ENCODE assay signal across 8 cellular contexts in the genomic region with DNA sequence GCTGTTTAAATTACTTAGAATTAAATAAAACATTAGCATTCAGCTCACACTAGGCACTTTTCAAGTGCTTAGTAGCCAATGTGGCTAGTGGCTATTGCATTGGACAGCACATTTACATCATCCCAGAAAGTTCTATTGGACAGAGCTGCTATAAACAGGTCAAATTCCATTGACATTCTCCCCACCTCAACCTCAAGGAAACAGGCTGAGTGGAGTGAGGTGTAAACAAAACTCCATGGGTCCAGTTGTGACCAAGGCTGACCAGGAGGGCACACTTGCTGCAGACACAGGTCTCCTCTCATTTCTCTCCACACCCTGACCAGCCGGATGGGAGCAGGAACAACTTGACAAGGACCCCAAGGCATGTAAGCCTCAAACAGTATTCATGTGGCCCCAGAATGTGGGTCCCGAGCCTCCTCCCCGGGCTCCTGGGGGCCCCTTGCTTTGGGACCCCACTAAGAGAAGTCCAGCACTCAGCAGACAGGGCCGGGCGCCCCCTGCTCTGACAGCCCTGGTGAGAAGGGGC. TPM values are rescaled to one million over a fixed set of nuclear protein-coding genes. Genes with fewer than 3 reads are reported as not detected.
DNase-seq lines count a peak whose midpoint lies in the region; ATAC-seq and TF ChIP-seq lines count a peak whose summit lies in the region.

No MANE protein-coding gene starts in this region.

- H4K20me1 ChIP-seq in mammary epithelial cell (ENCODE audit: insufficient read depth, low read length) = no peaks in the 10 kb centered on the region

- peak overlapping the region; percentile 97 for H2AFZ ChIP-seq in mammary epithelial cell (ENCODE audit: low read depth, low read length)

- no TSS peak for BruUV-seq in mammary epithelial cell (replicated peaks; lab: Mats Ljungman, UMichigan)

- 0% methylated on average over 5 of the region's 5 CpGs for WGBS in mammary epithelial cell (ENCODE audit: low coverage, missing lambda C conversion rate)
- 0 to 4% methylated on average over 5 of the region's 5 CpGs for WGBS in mesodermal cell (ENCODE audit: insufficient coverage in 2 of 2), 2 experiments
- WGBS in aorta, 2 donors = 1 to 4% methylated on average over 5 of the region's 5 CpGs

- H3K4me2 ChIP-seq in mammary epithelial cell (ENCODE audit: insufficient read depth, low read depth, low read length) = peak overlapping the region; percentile 93

- peaks cover 17% of the 10 kb centered on the region for H3K4me1 ChIP-seq in mammary epithelial cell (ENCODE audit: insufficient read depth, low read length)
- H3K4me1 ChIP-seq in mesodermal cell (ENCODE audit: control insufficient read depth, insufficient read depth, low read length, poor library complexity, severe bottlenecking) = peaks cover 10% of the 10 kb centered on the region
- no peaks in the 10 kb centered on the region for H3K4me1 ChIP-seq in aorta (ENCODE audit: control insufficient read depth in 1 of 2, insufficient read depth in 2 of 2, low read length in 2 of 2)

- H3K4me1 Mint-ChIP-seq in stimulated activated naive CD8-positive, alpha-beta T cell treated with anti-CD3 and anti-CD28 coated beads, Interleukin-15, Interleukin-2, amounts not matched to agents 100 ng/mL and 50 ng/mL, for 24 hours (ENCODE audit: low read depth) = peaks cover 7% of the 10 kb centered on the region

- CTCF ChIA-PET in mammary epithelial cell (lab: Charles Lee; ENCODE audit: low non-redundant PET) = interaction anchor here (0.7 kb wide), 1 partner anchor 30 kb away, joined by 3 read pairs; a partner anchor contains a TSS

- H3K36me3 ChIP-seq in mammary epithelial cell (ENCODE audit: insufficient read depth, low read length) (no peaks in the 10 kb centered on the region), mesodermal cell (ENCODE audit: control insufficient read depth, insufficient read depth, low read length) (no peaks in the 10 kb centered on the region), aorta (ENCODE audit: control insufficient read depth in 1 of 2, insufficient read depth in 2 of 2, low read length in 1 of 2) (no peaks in the 10 kb centered on the region)

- H3K4me3 ChIP-seq in mammary epithelial cell (replicated peaks in 1 of 3; ENCODE audit: insufficient read depth in 1 of 3, low read depth in 2 of 3, low read length in 3 of 3) (peak overlapping the region; percentile 60 to 67 (median 67)), mesodermal cell (ENCODE audit: extremely low read depth, insufficient read depth, low read length, poor library complexity, severe bottlenecking) (peak overlapping the region; percentile 49), aorta (ENCODE audit: low read length in 2 of 2) (peak overlapping the region; percentile 29 to 69)

- no peak for TF ChIP-seq CTCF in mammary epithelial cell (conservative IDR thresholded peaks at IDR 0.05 in 1 of 2, IDR thresholded peaks at IDR 0.05 in 1 of 2; ENCODE audit: extremely low read depth in 1 of 2, insufficient read depth in 1 of 2, low read depth in 1 of 2, low read length in 2 of 2)

- H3K27me3 ChIP-seq in mammary epithelial cell (ENCODE audit: insufficient read depth, low read length) (no peaks in the 10 kb centered on the region), aorta (ENCODE audit: control insufficient read depth in 1 of 2, insufficient read depth in 2 of 2, low read length in 1 of 2) (no peaks in the 10 kb centered on the region)

- H3K4me3 Mint-ChIP-seq in stimulated activated naive CD8-positive, alpha-beta T cell treated with anti-CD3 and anti-CD28 coated beads, Interleukin-15, Interleukin-2, amounts not matched to agents 100 ng/mL and 50 ng/mL, for 24 hours = peak overlapping the region; percentile 72

- ATAC-seq in stimulated activated naive CD8-positive, alpha-beta T cell treated with anti-CD3 and anti-CD28 coated beads, Interleukin-15, Interleukin-2, amounts not matched to agents 100 U/mL and 50 U/mL, for 24 hours = no peak
- no peak for ATAC-seq in aorta (ENCODE audit: low FRiP score)

- H3K9ac ChIP-seq in mammary epithelial cell (ENCODE audit: insufficient read depth, low read length) = no peak overlapping the region

- DNase-seq in stimulated activated naive CD8-positive, alpha-beta T cell treated with anti-CD3 and anti-CD28 coated beads, Interleukin-15, Interleukin-2, amounts not matched to agents 100 U/mL and 50 U/mL, for 24 hours = no peak
- DNase-seq in mammary epithelial cell = no peak
- DNase-seq in aorta = no peak
- no peak for DNase-seq in central memory CD4-positive, alpha-beta T cell
- DNase-seq in 8988T = no peak
- DNase-seq in SHP77 (lab: John Stamatoyannopoulos, UW) = no peak

- no peaks in the 10 kb centered on the region for H3K9me3 Mint-ChIP-seq in stimulated activated naive CD8-positive, alpha-beta T cell treated with anti-CD3 and anti-CD28 coated beads, Interleukin-15, Interleukin-2, amounts not matched to agents 100 ng/mL and 50 ng/mL, for 24 hours

- in situ Hi-C loops in mammary epithelial cell (cut with MboI; ENCODE audit: low sequenced_read_pairs in 2 of 2) = no loop called here

- H3K9me3 ChIP-seq in mammary epithelial cell (replicated peaks; ENCODE audit: insufficient read depth, low read length) (no peaks in the 10 kb centered on the region), mesodermal cell (ENCODE audit: control insufficient read depth, low read length) (no peaks in the 10 kb centered on the region), aorta (ENCODE audit: control insufficient read depth, low read length) (no peaks in the 10 kb centered on the region)

- no peaks in the 10 kb centered on the region for H3K79me2 ChIP-seq in mammary epithelial cell (ENCODE audit: insufficient read depth, low read length)

- dilution Hi-C loops in mammary epithelial cell (cut with HindIII; ENCODE audit: low sequenced_read_pairs) = no loop called here

- H3K27me3 Mint-ChIP-seq in stimulated activated naive CD8-positive, alpha-beta T cell treated with anti-CD3 and anti-CD28 coated beads, Interleukin-15, Interleukin-2, amounts not matched to agents 100 ng/mL and 50 ng/mL, for 24 hours = peaks cover 38% of the 10 kb centered on the region

- H3K27ac ChIP-seq in mammary epithelial cell (ENCODE audit: insufficient read depth, low read depth, low read length) = no peak overlapping the region
- H3K27ac ChIP-seq in mesodermal cell (ENCODE audit: low read depth, low read length, severe bottlenecking) = peak overlapping the region; percentile 16
- H3K27ac ChIP-seq in aorta (ENCODE audit: low read depth in 1 of 2, low read length in 2 of 2) = no peak overlapping the region

- H3K27ac Mint-ChIP-seq in stimulated activated naive CD8-positive, alpha-beta T cell treated with anti-CD3 and anti-CD28 coated beads, Interleukin-15, Interleukin-2, amounts not matched to agents 100 ng/mL and 50 ng/mL, for 24 hours = no peak overlapping the region

- H3K36me3 Mint-ChIP-seq in stimulated activated naive CD8-positive, alpha-beta T cell treated with anti-CD3 and anti-CD28 coated beads, Interleukin-15, Interleukin-2, amounts not matched to agents 100 ng/mL and 50 ng/mL, for 24 hours (ENCODE audit: low read depth) = no peaks in the 10 kb centered on the region

- intact Hi-C loops in mammary epithelial cell (cut with micrococcal nuclease) (no loop called here), aorta (cut with DNase I) (no loop called here)

RNA-seq across cellular contexts. Expression of a gene that starts 0.5 kb away (rescaled TPM):
- total RNA-seq in mammary epithelial cell = 1 to 10 TPM; 1.0 to 1.7 TPM
- polyA plus RNA-seq in mammary epithelial cell = 0.24 TPM
- polyA minus RNA-seq in mammary epithelial cell = not detected
- 1.3 TPM for polyA plus RNA-seq in mesodermal cell (2013, experiment 1 of 2)
- 1.2 TPM for polyA plus RNA-seq in mesodermal cell (2013, experiment 2 of 2)
- total RNA-seq in aorta = under 1 TPM; 0.32 to 0.96 TPM
- under 1 TPM; 0.50 to 0.74 TPM for polyA plus RNA-seq in aorta

RNA-seq across cellular contexts. Expression of a gene that starts 30.0 kb away (rescaled TPM):
- total RNA-seq in mammary epithelial cell = 10 to 100 TPM; 28.1 to 40.2 TPM
- 37.8 TPM for polyA plus RNA-seq in mammary epithelial cell
- polyA minus RNA-seq in mammary epithelial cell = 77.6 TPM
- 53.9 TPM for polyA plus RNA-seq in mesodermal cell (2013, experiment 1 of 2)
- 46.3 TPM for polyA plus RNA-seq in mesodermal cell (2013, experiment 2 of 2)
- 10 to 100 TPM; 25.3 to 28.5 TPM for total RNA-seq in aorta
- 10 to 100 TPM; 23.0 to 25.3 TPM for polyA plus RNA-seq in aorta

RNA-seq across cellular contexts. Expression of a gene that starts 32.7 kb away (rescaled TPM):
- total RNA-seq in mammary epithelial cell (10 to 100 TPM; 45.2 to 96.6 TPM), aorta (10 to 100 TPM; 68.2 to 84.2 TPM)
- polyA plus RNA-seq in mammary epithelial cell (38.1 TPM), aorta (10 to 100 TPM; 74.3 to 74.4 TPM)
- polyA minus RNA-seq in mammary epithelial cell = 103 TPM
- polyA plus RNA-seq in mesodermal cell (2013, experiment 1 of 2) = 73.8 TPM
- 81.4 TPM for polyA plus RNA-seq in mesodermal cell (2013, experiment 2 of 2)

RNA-seq across cellular contexts. Expression of a gene that starts 48.4 kb away (rescaled TPM):
- total RNA-seq in mammary epithelial cell = under 1 TPM; 0.17 to 0.28 TPM
- 0.10 TPM for polyA plus RNA-seq in mammary epithelial cell
- 0.31 TPM for polyA minus RNA-seq in mammary epithelial cell
- 2.0 TPM for polyA plus RNA-seq in mesodermal cell (2013, experiment 1 of 2)
- polyA plus RNA-seq in mesodermal cell (2013, experiment 2 of 2) = 1.7 TPM
- not detected for total RNA-seq in aorta
- polyA plus RNA-seq in aorta = under 1 TPM in 1 of 2 donors, not detected in 1; 0.49 TPM
